9 cellular contexts compared by ENCODE assay signal in genomic region chr7:107173691-107174406, GRCh38. TPM values are rescaled to one million over a fixed set of nuclear protein-coding genes. Genes with fewer than 3 reads are reported as not detected.
DNase-seq lines count a peak whose midpoint lies in the region; ATAC-seq and TF ChIP-seq lines count a peak whose summit lies in the region.
"Had no signal": no experiment of that assay in that cellular context is flagged by ENCODE, and none has a peak within 500 bp of the region (broad histone marks: within the 10 kb centered on the region; RNA-seq: fewer than 3 reads in every experiment).

No MANE protein-coding gene starts in this region.

- peaks cover 5% of the 10 kb centered on the region for H3K36me3 Mint-ChIP-seq in T-helper 17 cell (ENCODE audit: low read depth)

- no peaks in the 10 kb centered on the region for H3K9me3 ChIP-seq in T-helper 17 cell (ENCODE audit: control insufficient read depth, low read length, poor library complexity, severe bottlenecking)
- no peaks in the 10 kb centered on the region for H3K9me3 ChIP-seq in upper lobe of left lung
- H3K9me3 ChIP-seq in left lung, result no peaks in the 10 kb centered on the region

- H3K27me3 ChIP-seq in upper lobe of left lung (no peaks in the 10 kb centered on the region), left lung (no peaks in the 10 kb centered on the region)

- 40 to 56% methylated on average over 4 of the region's 4 CpGs for WGBS in upper lobe of left lung, 2 donors

- H3K4me1 Mint-ChIP-seq in T-helper 17 cell, result peaks cover 48% of the 10 kb centered on the region

- peaks cover 36 to 65% (median 63%) of the 10 kb centered on the region in 4 donors for H3K4me1 ChIP-seq in upper lobe of left lung
- H3K4me1 ChIP-seq in left lung, result peaks cover 0 to 58% of the 10 kb centered on the region in 2 donors

- H3K27ac ChIP-seq in upper lobe of left lung (peak overlapping the region in 1 of 4 donors; percentile 7), left lung (peak overlapping the region in 1 of 2 donors; percentile 35)

- ATAC-seq in GM19035 (IDR thresholded peaks at IDR 0.05; ENCODE audit: unreplicated experiment) (peak; percentile 64), HG02840 (IDR thresholded peaks at IDR 0.05; ENCODE audit: low FRiP score, unreplicated experiment) (peak; percentile 39), T-helper 17 cell (no peak), upper lobe of left lung (ENCODE audit: low FRiP score in 2 of 2) (no peak), left lung (no peak)

- H3K27me3 Mint-ChIP-seq in T-helper 17 cell, result no peaks in the 10 kb centered on the region

- H3K27ac Mint-ChIP-seq in T-helper 17 cell, result peak overlapping the region; percentile 77

- TF ChIP-seq CTCF in upper lobe of left lung (IDR thresholded peaks at IDR 0.05), result no peak
- TF ChIP-seq CTCF in left lung (IDR thresholded peaks at IDR 0.05), result no peak

- H3K36me3 ChIP-seq in upper lobe of left lung, result no peaks in the 10 kb centered on the region
- no peaks in the 10 kb centered on the region for H3K36me3 ChIP-seq in left lung

- H3K4me3 ChIP-seq in upper lobe of left lung (no peak overlapping the region), left lung (no peak overlapping the region)

- TF ChIP-seq EP300 in upper lobe of left lung (IDR thresholded peaks at IDR 0.05), result no peak

- no peak for TF ChIP-seq POLR2A in upper lobe of left lung (IDR thresholded peaks at IDR 0.05)

- intact Hi-C loops in left lung (cut with DNase I), result no loop called here

- DNase-seq in T-helper 17 cell (no peak), putamen (ENCODE audit: low spot score) (peak; percentile 49), upper lobe of left lung (no peak), left lung (no peak), NCI-H2029 treated with DMSO at 0.1 percent for 48 hours (lab: John Stamatoyannopoulos, UW) (no peak)
- DNase-seq: activated effector memory CD4-positive, alpha-beta T cell treated with anti-CD3 and anti-CD28 coated beads, Interleukin-2, amount 50 U/mL, for 16 hours; head of caudate nucleus had no signal

- H3K4me3 Mint-ChIP-seq in T-helper 17 cell, result peak overlapping the region; percentile 79

RNA-seq across cellular contexts. Expression of gene HBP1, which starts 5.0 kb away (rescaled TPM):
- total RNA-seq in T-helper 17 cell, result 100 to 1,000 TPM; 250 to 252 TPM
- 100 to 1,000 TPM in 1 of 6 donors, 10 to 100 TPM in 5; 55.5 to 113 (median 74.4) TPM for total RNA-seq in upper lobe of left lung
- total RNA-seq in left lung, result 10 to 100 TPM; 47.9 to 68.8 TPM

Comparison
In these comparisons a context has a peak if more than half of its experiments do, and no peak if none do; other contexts are left out.
1. ATAC-seq: peak in GM19035 (single experiment) and HG02840 (single experiment); none in T-helper 17 cell (single experiment), upper lobe of left lung (0 of 2) and left lung (single experiment).